8 cellular contexts compared by ENCODE assay signal in genomic region chr17:68101992-68102758, GRCh38.
DNase-seq lines count a peak whose midpoint lies in the region; ATAC-seq and TF ChIP-seq lines count a peak whose summit lies in the region.

No MANE protein-coding gene starts in this region.

- H2AFZ ChIP-seq in fibroblast of lung (ENCODE audit: low read length) = peak overlapping the region; percentile 80

- H3K4me2 ChIP-seq in fibroblast of lung (ENCODE audit: extremely low read depth, insufficient read depth, low read length) = peak overlapping the region; percentile 87

- no peaks in the 10 kb centered on the region for H3K27me3 Mint-ChIP-seq in CD8-positive, alpha-beta T cell (ENCODE audit: low read depth)
- peaks cover 11% of the 10 kb centered on the region for H3K27me3 Mint-ChIP-seq in neural crest cell (ENCODE audit: low read depth)

- H3K36me3 Mint-ChIP-seq in CD8-positive, alpha-beta T cell = peaks cover 18% of the 10 kb centered on the region
- H3K36me3 Mint-ChIP-seq in neural crest cell (ENCODE audit: low read depth) = peaks cover 4% of the 10 kb centered on the region

- TF ChIP-seq CTCF in CD8-positive, alpha-beta T cell (IDR thresholded peaks at IDR 0.05) = no peak
- TF ChIP-seq CTCF in fibroblast of lung (conservative IDR thresholded peaks at IDR 0.05 in 1 of 2, IDR thresholded peaks at IDR 0.05 in 1 of 2; ENCODE audit: low read depth in 1 of 2, low read length in 2 of 2) (no peak), neural crest cell (conservative IDR thresholded peaks at IDR 0.05) (no peak)

- H3K9ac ChIP-seq in fibroblast of lung (ENCODE audit: insufficient read depth, low read length) = peak overlapping the region; percentile 77

- peak overlapping the region; percentile 96 for H3K4me3 Mint-ChIP-seq in CD8-positive, alpha-beta T cell
- peak overlapping the region; percentile 89 for H3K4me3 Mint-ChIP-seq in neural crest cell

- DNase-seq in CD8-positive, alpha-beta T cell = peak in 6 of 7 experiments; percentile 19 to 62 (median 42)
- peak; percentile 45 for DNase-seq in HT-29 (ENCODE audit: low spot score)
- peak; percentile 61 for DNase-seq in activated CD8-positive, alpha-beta memory T cell treated with anti-CD3 and anti-CD28 coated beads, Interleukin-2, amount 50 U/mL, for 48 hours
- no peak for DNase-seq in fibroblast of lung (ENCODE audit: low read depth in 2 of 2)
- DNase-seq in neural crest cell (ENCODE audit: low read depth, low spot score) = no peak
- no peak for DNase-seq in NOMO-1 treated with DMSO at 0.1 percent for 48 hours (lab: John Stamatoyannopoulos, UW; ENCODE audit: unreplicated experiment)
- DNase-seq in AML-193 (lab: John Stamatoyannopoulos, UW) = no peak

- H3K4me3 ChIP-seq in CD8-positive, alpha-beta T cell (ENCODE audit: low read depth, low read length) = peak overlapping the region; percentile 83
- H3K4me3 ChIP-seq in fibroblast of lung (replicated peaks in 1 of 4; ENCODE audit: control extremely low read depth in 1 of 4, insufficient read depth in 1 of 4, low read depth in 3 of 4, low read length in 4 of 4) = peak overlapping the region; percentile 72 to 76 (median 74)

- H3K79me2 ChIP-seq in fibroblast of lung (ENCODE audit: control insufficient read depth, insufficient read depth, low read length) = no peaks in the 10 kb centered on the region

- peaks cover 50% of the 10 kb centered on the region for H3K4me1 Mint-ChIP-seq in CD8-positive, alpha-beta T cell (ENCODE audit: low read depth)
- H3K4me1 Mint-ChIP-seq in neural crest cell = peaks cover 22% of the 10 kb centered on the region

- peaks cover 12% of the 10 kb centered on the region for H3K4me1 ChIP-seq in CD8-positive, alpha-beta T cell (ENCODE audit: insufficient read depth, low read length)
- no peaks in the 10 kb centered on the region for H3K4me1 ChIP-seq in fibroblast of lung (ENCODE audit: control insufficient read depth, extremely low read depth, insufficient read depth, low read length)

- H3K27ac Mint-ChIP-seq in CD8-positive, alpha-beta T cell = peak overlapping the region; percentile 97
- peak overlapping the region; percentile 54 for H3K27ac Mint-ChIP-seq in neural crest cell (ENCODE audit: unreplicated experiment)

- no peaks in the 10 kb centered on the region for H3K36me3 ChIP-seq in CD8-positive, alpha-beta T cell (ENCODE audit: insufficient read depth, low read length)
- H3K36me3 ChIP-seq in fibroblast of lung (ENCODE audit: control insufficient read depth, insufficient read depth, low read length) = no peaks in the 10 kb centered on the region

- H3K27ac ChIP-seq in CD8-positive, alpha-beta T cell (ENCODE audit: low read depth, low read length) = peak overlapping the region; percentile 73
- peak overlapping the region; percentile 65 for H3K27ac ChIP-seq in fibroblast of lung (ENCODE audit: insufficient read depth, low read length)

- POLR2A ChIA-PET in CD8-positive, alpha-beta T cell (lab: Charles Lee) = interaction anchor here (0.6 to 1.5 kb wide), 2 partner anchors 9 to 31 kb away, joined by 3 read pairs; no protein-coding TSS in a partner anchor

- CTCF ChIA-PET in CD8-positive, alpha-beta T cell (lab: Charles Lee) = no interaction called here

- no peaks in the 10 kb centered on the region for H3K27me3 ChIP-seq in CD8-positive, alpha-beta T cell (ENCODE audit: insufficient read depth, low read length)
- H3K27me3 ChIP-seq in fibroblast of lung (ENCODE audit: control insufficient read depth, insufficient read depth, low read length) = no peaks in the 10 kb centered on the region

- intact Hi-C loops in CD8-positive, alpha-beta T cell (cut with DNase I, micrococcal nuclease) = loop anchor here (2.0 to 5.0 kb wide), 7 partner anchors 15 to 355 kb away; partner anchors contain the start of genes KPNA2 (in 1 of the 2) and WIPI1 (in 1 of the 2)

- no peaks in the 10 kb centered on the region for H3K9me3 ChIP-seq in CD8-positive, alpha-beta T cell (ENCODE audit: low read length)
- H3K9me3 ChIP-seq in fibroblast of lung (ENCODE audit: control insufficient read depth, insufficient read depth, low read depth, low read length) = no peaks in the 10 kb centered on the region

- ATAC-seq in CD8-positive, alpha-beta T cell = peak; percentile 58
- no peak for ATAC-seq in GM21423 (IDR thresholded peaks at IDR 0.05; ENCODE audit: unreplicated experiment)

- no peaks in the 10 kb centered on the region for H4K20me1 ChIP-seq in fibroblast of lung (ENCODE audit: control insufficient read depth, extremely low read depth, insufficient read depth, low read length)

- H3K9me3 Mint-ChIP-seq in CD8-positive, alpha-beta T cell = no peaks in the 10 kb centered on the region
- H3K9me3 Mint-ChIP-seq in neural crest cell = no peaks in the 10 kb centered on the region

Comparison
In these comparisons a context has a peak if more than half of its experiments do, and no peak if none do; other contexts are left out.
1. DNase-seq: peak in CD8-positive, alpha-beta T cell (6 of 7), HT-29 (single experiment) and activated CD8-positive, alpha-beta memory T cell treated with anti-CD3 and anti-CD28 coated beads, Interleukin-2, amount 50 U/mL, for 48 hours (single experiment); none in fibroblast of lung (0 of 2), neural crest cell (single experiment), NOMO-1 treated with DMSO at 0.1 percent for 48 hours (single experiment) and AML-193 (0 of 2).